In the genomic region with DNA sequence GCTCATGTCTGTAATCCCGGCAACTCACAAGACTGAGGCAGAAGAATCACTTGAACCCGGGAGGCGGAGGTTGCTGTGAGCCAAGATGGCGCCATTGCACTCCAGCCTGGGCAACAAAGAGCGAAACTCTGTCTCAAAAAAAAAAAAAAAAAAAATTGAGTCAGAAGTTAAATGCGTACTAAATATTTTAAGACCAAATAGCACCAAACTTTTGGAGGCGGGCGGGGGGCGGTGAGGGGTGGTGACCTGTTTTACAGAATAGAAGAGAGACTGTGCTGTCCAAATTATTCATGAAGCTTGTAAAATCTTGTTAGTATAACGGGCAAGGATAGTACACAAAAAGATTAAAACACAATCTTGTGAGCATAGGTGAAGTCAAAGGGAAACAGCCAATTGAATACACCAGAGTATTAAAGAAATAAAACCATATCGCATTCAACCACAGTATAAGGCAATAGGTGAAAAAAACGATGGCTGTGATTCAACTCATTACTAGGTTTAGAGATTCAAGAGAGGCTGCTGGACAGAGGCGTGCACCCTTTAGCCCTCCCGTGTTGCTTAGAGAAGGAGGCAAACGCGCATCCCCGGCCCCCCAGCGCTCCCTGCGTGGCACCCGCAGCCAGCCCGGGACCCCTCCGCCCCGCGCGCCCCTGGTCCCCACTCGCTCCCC, we compare ENCODE assay signal across 8 cellular contexts. TPM values are rescaled to one million over a fixed set of nuclear protein-coding genes. Genes with fewer than 3 reads are reported as not detected.
DNase-seq lines count a peak whose midpoint lies in the region; ATAC-seq lines count a peak whose summit lies in the region.

No MANE protein-coding gene starts in this region.

- H3K4me3 Mint-ChIP-seq in activated CD4-positive, alpha-beta memory T cell treated with anti-CD3 and anti-CD28 coated beads for 36 hours: peak overlapping the region; percentile 97

- H3K9me3 Mint-ChIP-seq in activated CD4-positive, alpha-beta memory T cell treated with anti-CD3 and anti-CD28 coated beads for 36 hours: peaks cover 62% of the 10 kb centered on the region

- H3K36me3 Mint-ChIP-seq in activated CD4-positive, alpha-beta memory T cell treated with anti-CD3 and anti-CD28 coated beads for 36 hours: peaks cover 78% of the 10 kb centered on the region

- CTCF ChIA-PET in activated CD4-positive, alpha-beta memory T cell treated with anti-CD3 and anti-CD28 coated beads for 36 hours (lab: Charles Lee): interaction anchor here (1.0 kb wide), 1 partner anchor 50 kb away, joined by 4 read pairs; no protein-coding TSS in a partner anchor

- peak overlapping the region; percentile 96 for H3K27ac Mint-ChIP-seq in activated CD4-positive, alpha-beta memory T cell treated with anti-CD3 and anti-CD28 coated beads for 36 hours

- peak; percentile 26 for ATAC-seq in Right ventricle myocardium superior (ENCODE audit: poor library complexity)

- peak; percentile 35 for DNase-seq in DMS53 treated with DMSO at 0.1 percent for 48 hours (lab: John Stamatoyannopoulos, UW; ENCODE audit: unreplicated experiment)
- peak; percentile 2 for DNase-seq in HK-2 (ENCODE audit: unreplicated experiment)
- peak; percentile 14 for DNase-seq in activated CD4-positive, alpha-beta memory T cell treated with anti-CD3 and anti-CD28 coated beads for 36 hours
- no peak for DNase-seq in Right ventricle myocardium superior
- DNase-seq in renal cortical epithelial cell (ENCODE audit: low read depth): peak; percentile 36
- no peak for DNase-seq in NCI-H1048 (lab: John Stamatoyannopoulos, UW)
- DNase-seq in activated effector memory CD4-positive, alpha-beta T cell treated with anti-CD3 and anti-CD28 coated beads, Interleukin-2, amount 50 U/mL, for 16 hours: no peak
- DNase-seq in stimulated activated CD4-positive, alpha-beta T cell treated with anti-CD3 and anti-CD28 coated beads, Interleukin-4, amount 100 ng/mL, for 1 hour: no peak

- POLR2A ChIA-PET in activated CD4-positive, alpha-beta memory T cell treated with anti-CD3 and anti-CD28 coated beads for 36 hours (lab: Charles Lee): interaction anchor here (1.0 to 1.9 kb wide), 5 partner anchors 49 to 369 kb away, joined by 3 to 9 read pairs (median 3); partner anchors contain the start of genes ZNF26 and ZNF84

- intact Hi-C loops in activated CD4-positive, alpha-beta memory T cell treated with anti-CD3 and anti-CD28 coated beads for 36 hours (cut with micrococcal nuclease): loop anchor here (1.0 to 5.0 kb wide), 7 partner anchors 49 to 367 kb away; partner anchors contain the start of genes ANKLE2, CHFR, ZNF140 and ZNF26
- intact Hi-C loops in Right ventricle myocardium superior (cut with DNase I): no loop called here

- H3K4me1 Mint-ChIP-seq in activated CD4-positive, alpha-beta memory T cell treated with anti-CD3 and anti-CD28 coated beads for 36 hours (ENCODE audit: low read depth): peaks cover 14% of the 10 kb centered on the region

- H3K27me3 Mint-ChIP-seq in activated CD4-positive, alpha-beta memory T cell treated with anti-CD3 and anti-CD28 coated beads for 36 hours: no peaks in the 10 kb centered on the region

RNA-seq across cellular contexts. Expression of gene ZNF891, which starts 0.6 kb away (rescaled TPM):
- 1 to 10 TPM; 1.1 to 1.2 TPM for total RNA-seq in activated CD4-positive, alpha-beta memory T cell treated with anti-CD3 and anti-CD28 coated beads for 36 hours
- 1.0 TPM for total RNA-seq in Right ventricle myocardium superior
- total RNA-seq in renal cortical epithelial cell: 0.52 and 2.0 TPM in 2 replicates

RNA-seq across cellular contexts. Expression of gene ZNF10, which starts 0.9 kb away (rescaled TPM):
- total RNA-seq in activated CD4-positive, alpha-beta memory T cell treated with anti-CD3 and anti-CD28 coated beads for 36 hours: 1 to 10 TPM; 3.7 to 4.1 TPM
- total RNA-seq in Right ventricle myocardium superior (5.2 TPM), renal cortical epithelial cell (5.9 and 18.1 TPM in 2 replicates)

RNA-seq across cellular contexts. Expression of gene ZNF140, which starts 48.8 kb away (rescaled TPM):
- 10 to 100 TPM; 11.8 to 14.1 TPM for total RNA-seq in activated CD4-positive, alpha-beta memory T cell treated with anti-CD3 and anti-CD28 coated beads for 36 hours
- total RNA-seq in Right ventricle myocardium superior (6.1 TPM), renal cortical epithelial cell (21.2 and 27.7 TPM in 2 replicates)

RNA-seq across cellular contexts. Expression of gene ZNF268, which starts 51.8 kb away (rescaled TPM):
- 10 to 100 TPM in 1 of 2 experiments, 1 to 10 TPM in 1; 9.2 to 11.8 TPM for total RNA-seq in activated CD4-positive, alpha-beta memory T cell treated with anti-CD3 and anti-CD28 coated beads for 36 hours
- total RNA-seq in Right ventricle myocardium superior (7.6 TPM), renal cortical epithelial cell (27.8 and 37.2 TPM in 2 replicates)

Comparison
In these comparisons a context has a peak if more than half of its experiments do, and no peak if none do; other contexts are left out.
1. DNase-seq: peak in DMS53 treated with DMSO at 0.1 percent for 48 hours (single experiment), HK-2 (single experiment), activated CD4-positive, alpha-beta memory T cell treated with anti-CD3 and anti-CD28 coated beads for 36 hours (single experiment) and renal cortical epithelial cell (single experiment); none in Right ventricle myocardium superior (single experiment), NCI-H1048 (single experiment), activated effector memory CD4-positive, alpha-beta T cell treated with anti-CD3 and anti-CD28 coated beads, Interleukin-2, amount 50 U/mL, for 16 hours (single experiment) and stimulated activated CD4-positive, alpha-beta T cell treated with anti-CD3 and anti-CD28 coated beads, Interleukin-4, amount 100 ng/mL, for 1 hour (single experiment).